8 cellular contexts compared by ENCODE assay signal in the genomic region with DNA sequence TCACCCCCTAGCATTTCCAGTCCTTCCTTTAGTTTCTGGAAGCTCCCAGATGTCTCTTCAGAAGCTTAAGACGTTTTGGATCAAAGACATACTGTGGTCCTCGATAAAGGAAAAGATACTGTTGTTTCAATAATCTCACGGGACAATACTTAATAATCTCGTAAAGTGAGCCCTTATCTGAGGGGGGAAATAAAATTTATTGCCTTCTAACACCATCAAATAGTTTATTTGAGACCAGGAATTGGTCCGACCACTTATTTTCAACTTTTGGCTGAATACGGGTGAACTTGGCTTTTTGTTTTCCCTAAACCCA. TPM values are rescaled to one million over a fixed set of nuclear protein-coding genes. Genes with fewer than 3 reads are reported as not detected.
DNase-seq lines count a peak whose midpoint lies in the region; TF ChIP-seq lines count a peak whose summit lies in the region.

No MANE protein-coding gene starts in this region.

- POLR2A ChIA-PET in HEK293 (lab: Yijun Ruan, JAX) (interaction anchor here (0.7 to 1.5 kb wide), 4 partner anchors 11 to 67 kb away, joined by 3 to 8 read pairs (median 4); a partner anchor contains a TSS), HEK293T (lab: Yijun Ruan, JAX) (interaction anchor here (1.0 to 1.5 kb wide), 3 partner anchors 8 to 316 kb away, joined by 3 read pairs; no protein-coding TSS in a partner anchor)
- POLR2A ChIA-PET in activated CD4-positive, alpha-beta memory T cell treated with anti-CD3 and anti-CD28 coated beads, Interleukin-2, amount 10 ng/mL, durations not matched to agents 7 days and 5 days (lab: Charles Lee), result interaction anchor here (0.8 to 4.4 kb wide), 7 partner anchors 8 to 650 kb away, joined by 3 to 37 read pairs (median 3); a partner anchor contains a TSS

- H3K4me3 Mint-ChIP-seq in activated CD4-positive, alpha-beta memory T cell treated with anti-CD3 and anti-CD28 coated beads, Interleukin-2, amount 10 ng/mL, durations not matched to agents 7 days and 5 days, result peak overlapping the region; percentile 100

- CTCF ChIA-PET in HEK293 (lab: Yijun Ruan, JAX), result interaction anchor here (0.6 kb wide), 1 partner anchor 8 kb away, joined by 3 read pairs; no protein-coding TSS in a partner anchor
- CTCF ChIA-PET in activated CD4-positive, alpha-beta memory T cell treated with anti-CD3 and anti-CD28 coated beads, Interleukin-2, amount 10 ng/mL, durations not matched to agents 7 days and 5 days (lab: Charles Lee), result interaction anchor here (1.0 kb wide), 1 partner anchor 650 kb away, joined by 3 read pairs; a partner anchor contains a TSS
- CTCF ChIA-PET in HEK293T (lab: Yijun Ruan, JAX), result no interaction called here

- TF ChIP-seq CTCF in HEK293 (tag by site-specific recombination; IDR thresholded peaks at IDR 0.05) (no peak), smooth muscle cell (IDR thresholded peaks at IDR 0.05; ENCODE audit: borderline replicate concordance, insufficient read depth, poor library complexity, severe bottlenecking) (no peak)

- H4K20me1 ChIP-seq in smooth muscle cell (ENCODE audit: low read depth), result peaks cover 33% of the 10 kb centered on the region

- peak overlapping the region; percentile 99 for H3K27ac Mint-ChIP-seq in activated CD4-positive, alpha-beta memory T cell treated with anti-CD3 and anti-CD28 coated beads, Interleukin-2, amount 10 ng/mL, durations not matched to agents 7 days and 5 days

- H3K27me3 ChIP-seq in smooth muscle cell (ENCODE audit: low read depth), result no peaks in the 10 kb centered on the region

- H3K4me1 Mint-ChIP-seq in activated CD4-positive, alpha-beta memory T cell treated with anti-CD3 and anti-CD28 coated beads, Interleukin-2, amount 10 ng/mL, durations not matched to agents 7 days and 5 days, result peaks cover 34% of the 10 kb centered on the region

- peak overlapping the region; percentile 84 for H3K9ac ChIP-seq in smooth muscle cell (ENCODE audit: low read depth)

- H3K79me2 ChIP-seq in smooth muscle cell (ENCODE audit: low read depth), result peaks cover 44% of the 10 kb centered on the region

- H3K9me3 Mint-ChIP-seq in activated CD4-positive, alpha-beta memory T cell treated with anti-CD3 and anti-CD28 coated beads, Interleukin-2, amount 10 ng/mL, durations not matched to agents 7 days and 5 days, result peaks cover 2% of the 10 kb centered on the region

- 45% methylated on average over 6 of the region's 6 CpGs for WGBS in smooth muscle cell (ENCODE audit: low lambda C conversion rate)

- H3K36me3 Mint-ChIP-seq in activated CD4-positive, alpha-beta memory T cell treated with anti-CD3 and anti-CD28 coated beads, Interleukin-2, amount 10 ng/mL, durations not matched to agents 7 days and 5 days (ENCODE audit: low read depth), result peaks cover 31% of the 10 kb centered on the region

- H3K36me3 ChIP-seq in HEK293 (ENCODE audit: control insufficient read depth in 2 of 2, insufficient read depth in 1 of 2, low read length in 2 of 2) (peaks cover 4 to 6% of the 10 kb centered on the region in 2 experiments), smooth muscle cell (ENCODE audit: low read depth) (no peaks in the 10 kb centered on the region)

- H3F3A ChIP-seq in smooth muscle cell (ENCODE audit: low read depth), result peaks cover 10% of the 10 kb centered on the region

- peak overlapping the region; percentile 75 for H3K27ac ChIP-seq in HEK293 (ENCODE audit: extremely low read depth, low read depth, low read length)
- peak overlapping the region; percentile 86 for H3K27ac ChIP-seq in smooth muscle cell (ENCODE audit: low read depth)

- peak overlapping the region; percentile 93; the same call in 1 of the 2 replicates for H3K4me3 ChIP-seq in HEK293 (ENCODE audit: low read depth, low read length)
- H3K4me3 ChIP-seq in iPS-11a (ENCODE audit: low read depth, low read length), result peak overlapping the region; percentile 98
- H3K4me3 ChIP-seq in smooth muscle cell, result peak overlapping the region; percentile 87

- H3K9me3 ChIP-seq in HEK293 (ENCODE audit: control insufficient read depth, insufficient read depth, low read depth, low read length) (no peaks in the 10 kb centered on the region), smooth muscle cell (replicated peaks; ENCODE audit: low read depth) (no peaks in the 10 kb centered on the region)

- H3K4me2 ChIP-seq in smooth muscle cell, result peak overlapping the region; percentile 92

- H2AFZ ChIP-seq in smooth muscle cell (ENCODE audit: low read depth), result peak overlapping the region; percentile 99

- H3K4me1 ChIP-seq in HEK293 (ENCODE audit: control insufficient read depth, insufficient read depth, low read length) (peaks cover 7% of the 10 kb centered on the region), smooth muscle cell (ENCODE audit: low read depth) (peaks cover 27% of the 10 kb centered on the region)

- peaks cover 2% of the 10 kb centered on the region for H3K27me3 Mint-ChIP-seq in activated CD4-positive, alpha-beta memory T cell treated with anti-CD3 and anti-CD28 coated beads, Interleukin-2, amount 10 ng/mL, durations not matched to agents 7 days and 5 days

- no peak for DNase-seq in activated CD4-positive, alpha-beta memory T cell treated with anti-CD3 and anti-CD28 coated beads, Interleukin-2, amount 10 ng/mL, durations not matched to agents 7 days and 5 days
- DNase-seq in smooth muscle cell (lab: John Stamatoyannopoulos, UW; ENCODE audit: unreplicated experiment) (no peak), NCI-H2196 (lab: John Stamatoyannopoulos, UW; ENCODE audit: unreplicated experiment) (no peak), HEK293T (ENCODE audit: extremely low spot score) (no peak), DMS 273 treated with DMSO at 0.1 percent for 48 hours (lab: John Stamatoyannopoulos, UW) (no peak)
- DNase-seq in stimulated activated naive CD4-positive, alpha-beta T cell treated with Interleukin-2 at 50 U/mL for 16 hours (lab: John Stamatoyannopoulos, UW), result no peak

TF ChIP-seq in HEK293, 187 proteins besides CTCF, POLR2A, EP300 and RAD21 (continues in another document):
- TF ChIP-seq, protein P1, sequence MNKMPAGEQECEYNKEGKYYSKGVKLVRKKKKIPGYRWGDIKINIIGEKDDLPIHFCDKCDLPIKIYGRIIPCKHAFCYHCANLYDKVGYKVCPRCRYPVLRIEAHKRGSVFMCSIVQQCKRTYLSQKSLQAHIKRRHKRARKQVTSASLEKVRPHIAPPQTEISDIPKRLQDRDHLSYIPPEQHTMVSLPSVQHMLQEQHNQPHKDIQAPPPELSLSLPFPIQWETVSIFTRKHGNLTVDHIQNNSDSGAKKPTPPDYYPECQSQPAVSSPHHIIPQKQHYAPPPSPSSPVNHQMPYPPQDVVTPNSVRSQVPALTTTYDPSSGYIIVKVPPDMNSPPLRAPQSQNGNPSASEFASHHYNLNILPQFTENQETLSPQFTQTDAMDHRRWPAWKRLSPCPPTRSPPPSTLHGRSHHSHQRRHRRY (tag by site-specific recombination; IDR thresholded peaks at IDR 0.05), result no peak

TF ChIP-seq in HEK293T, 16 proteins besides CTCF, POLR2A, EP300 and RAD21:
- TF ChIP-seq L3MBTL2 (conservative IDR thresholded peaks at IDR 0.05), result no peak
- no peak for TF ChIP-seq HDGF (IDR thresholded peaks at IDR 0.05; ENCODE audit: borderline replicate concordance)
- no peak for TF ChIP-seq ELF4 (IDR thresholded peaks at IDR 0.05)
- no peak for TF ChIP-seq SUZ12 (IDR thresholded peaks at IDR 0.05)
- TF ChIP-seq ARNT (IDR thresholded peaks at IDR 0.05), result no peak
- TF ChIP-seq, protein P2, sequence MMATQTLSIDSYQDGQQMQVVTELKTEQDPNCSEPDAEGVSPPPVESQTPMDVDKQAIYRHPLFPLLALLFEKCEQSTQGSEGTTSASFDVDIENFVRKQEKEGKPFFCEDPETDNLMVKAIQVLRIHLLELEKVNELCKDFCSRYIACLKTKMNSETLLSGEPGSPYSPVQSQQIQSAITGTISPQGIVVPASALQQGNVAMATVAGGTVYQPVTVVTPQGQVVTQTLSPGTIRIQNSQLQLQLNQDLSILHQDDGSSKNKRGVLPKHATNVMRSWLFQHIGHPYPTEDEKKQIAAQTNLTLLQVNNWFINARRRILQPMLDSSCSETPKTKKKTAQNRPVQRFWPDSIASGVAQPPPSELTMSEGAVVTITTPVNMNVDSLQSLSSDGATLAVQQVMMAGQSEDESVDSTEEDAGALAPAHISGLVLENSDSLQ (IDR thresholded peaks at IDR 0.05), result no peak
- no peak for TF ChIP-seq FOXA1 (IDR thresholded peaks at IDR 0.05)
- TF ChIP-seq FOXM1 (IDR thresholded peaks at IDR 0.05; ENCODE audit: borderline replicate concordance), result no peak
- no peak for TF ChIP-seq NFRKB (IDR thresholded peaks at IDR 0.05)
- no peak for TF ChIP-seq SP1 (IDR thresholded peaks at IDR 0.05)
- no peak for TF ChIP-seq TARDBP (IDR thresholded peaks at IDR 0.05)
- TF ChIP-seq BHLHE40 (IDR thresholded peaks at IDR 0.05; ENCODE audit: borderline replicate concordance), result no peak
- no peak for TF ChIP-seq LEF1 (IDR thresholded peaks at IDR 0.05; ENCODE audit: borderline replicate concordance)

RNA-seq across cellular contexts. Expression of a gene that starts 0.6 kb away (rescaled TPM):
- 10 to 100 TPM; 37.8 to 37.9 TPM for total RNA-seq in activated CD4-positive, alpha-beta memory T cell treated with anti-CD3 and anti-CD28 coated beads, Interleukin-2, amount 10 ng/mL, durations not matched to agents 7 days and 5 days
- 25.1 and 34.2 TPM in 2 replicates for total RNA-seq in smooth muscle cell
- 15.0 and 15.2 TPM in 2 replicates for polyA plus RNA-seq in smooth muscle cell
